Comparison of ENCODE assay signal across 26 cellular contexts in the genomic region with DNA sequence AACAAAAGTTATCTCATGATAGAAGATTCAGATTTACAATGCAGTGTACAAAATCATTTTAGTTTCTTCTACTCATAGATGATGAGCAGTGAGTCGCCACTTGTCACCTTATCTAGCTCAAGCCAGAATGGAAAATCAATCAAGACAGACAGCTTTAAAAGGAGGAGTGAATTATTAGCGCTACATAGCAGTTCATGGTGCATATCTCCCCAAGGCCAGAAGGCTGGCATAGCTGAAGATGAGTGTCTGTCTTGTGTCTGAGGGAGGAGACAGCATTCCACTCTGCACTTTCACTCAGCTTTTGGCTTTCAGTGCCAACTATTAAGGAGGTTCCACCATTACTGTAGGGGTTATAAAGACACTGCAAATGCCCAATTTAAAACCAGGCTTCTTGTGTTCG.
"Had no signal": no experiment of that assay in that cellular context is flagged by ENCODE, and none has a peak within 500 bp of the region (broad histone marks: within the 10 kb centered on the region; RNA-seq: fewer than 3 reads in every experiment).

No MANE protein-coding gene starts in this region.

- H3K9me3 ChIP-seq: body of pancreas, ovary, right lobe of liver, thoracic aorta had no signal

- H3K27me3 ChIP-seq: body of pancreas, hepatocyte, ovary, right lobe of liver had no signal

- H3K36me3 ChIP-seq: ovary, right lobe of liver, thoracic aorta had no signal

- H3K79me2 ChIP-seq: hepatocyte had no signal

- DNase-seq: activated CD4-positive, alpha-beta memory T cell treated with anti-CD3 and anti-CD28 coated beads, Interleukin-2, amount 10 ng/mL, durations not matched to agents 7 days and 5 days; activated CD4-positive, alpha-beta T cell treated with anti-CD3 and anti-CD28 coated beads for 1 hour; activated CD4-positive, alpha-beta T cell treated with anti-CD3 and anti-CD28 coated beads, Interleukin-2, amount 10 ng/mL, durations not matched to agents 7 days and 5 days; activated CD8-positive, alpha-beta memory T cell treated with anti-CD3 and anti-CD28 coated beads, Interleukin-2, amount 50 U/mL, for 48 hours; activated gamma-delta T cell; activated naive CD8-positive, alpha-beta T cell treated with anti-CD3 and anti-CD28 coated beads, Interleukin-2, amount 50 U/mL, for 24 hours; activated T-cell treated with anti-CD3 and anti-CD28 coated beads, Interleukin-2, amount 50 U/mL, for 24 hours; anterior cingulate cortex; body of pancreas; effector CD8-positive, alpha-beta T cell; kidney; naive B cell; nephron progenitor cell; ovary; right lobe of liver; stimulated activated CD4-positive, alpha-beta T cell treated with anti-CD3 and anti-CD28 coated beads, Interleukin-2, amount 100 ng/mL, for 48 hours; stimulated activated naive CD8-positive, alpha-beta T cell treated with anti-CD3 and anti-CD28 coated beads, Interleukin-15, Interleukin-2, amounts not matched to agents 100 U/mL and 50 U/mL, for 24 hours; trophoblast cell had no signal

- FAIRE-seq: colon, endometrium, frontal cortex, kidney, TTC549, urothelium cell line had no signal

- H3K4me3 ChIP-seq: body of pancreas, hepatocyte, lung, ovary, right lobe of liver, thoracic aorta had no signal

- H3K27ac ChIP-seq: body of pancreas, hepatocyte, ovary, right lobe of liver, thoracic aorta had no signal

- H3K4me2 ChIP-seq: hepatocyte had no signal

- H2AFZ ChIP-seq: hepatocyte had no signal
